Comparison of ENCODE assay signal across 19 cellular contexts in genomic region chr15:85871545-85871944, GRCh38.
DNase-seq lines count a peak whose midpoint lies in the region; ATAC-seq, FAIRE-seq and TF ChIP-seq lines count a peak whose summit lies in the region.
"Had no signal": no experiment of that assay in that cellular context is flagged by ENCODE, and none has a peak within 500 bp of the region (broad histone marks: within the 10 kb centered on the region; RNA-seq: fewer than 3 reads in every experiment).

No MANE protein-coding gene starts in this region.

- peaks cover 0 to 6% of the 10 kb centered on the region in 2 donors for H3K4me1 Mint-ChIP-seq in effector memory CD8-positive, alpha-beta T cell (ENCODE audit: low read depth in 2 of 2)

- peak overlapping the region in 1 of 2 donors; percentile 2 for H3K4me3 Mint-ChIP-seq in effector memory CD8-positive, alpha-beta T cell

- ATAC-seq in GM18861 (IDR thresholded peaks at IDR 0.05; ENCODE audit: unreplicated experiment) (peak; percentile 57), GM19372 (IDR thresholded peaks at IDR 0.05; ENCODE audit: low read depth, unreplicated experiment) (peak; percentile 78), HG03521 (IDR thresholded peaks at IDR 0.05; ENCODE audit: unreplicated experiment) (peak; percentile 66), HG03159 (IDR thresholded peaks at IDR 0.05; ENCODE audit: unreplicated experiment) (no peak)
- peak; percentile 33 for ATAC-seq in effector memory CD8-positive, alpha-beta T cell (replicated peaks)
- ATAC-seq: K562 had no signal

- H3K36me3 Mint-ChIP-seq in effector memory CD8-positive, alpha-beta T cell (ENCODE audit: insufficient read depth), result no peaks in the 10 kb centered on the region

- peaks cover 38 to 63% of the 10 kb centered on the region in 2 donors for H3K27me3 Mint-ChIP-seq in effector memory CD8-positive, alpha-beta T cell

- no peak for FAIRE-seq in D721Med (lab: Jason Lieb, UNC)
- FAIRE-seq: GM12892, GM19239, K562 had no signal

- H3K27ac Mint-ChIP-seq in effector memory CD8-positive, alpha-beta T cell, result peak overlapping the region in 1 of 2 donors; percentile 83

- no peak for DNase-seq in effector memory CD8-positive, alpha-beta T cell
- no peak for DNase-seq in activated CD4-positive, alpha-beta T cell treated with anti-CD3 and anti-CD28 coated beads for 4 hours
- no peak for DNase-seq in D721Med (ENCODE audit: insufficient read length, low spot score)
- DNase-seq: ACHN, AML-193, Caco-2, GOT3, NCI-H1417, NCI-H1930, NCI-H446, NCI-H69, SW 1271 had no signal

- no peaks in the 10 kb centered on the region for H3K9me3 Mint-ChIP-seq in effector memory CD8-positive, alpha-beta T cell

- no peak for TF ChIP-seq CTCF in D721Med (IDR thresholded peaks at IDR 0.05; ENCODE audit: insufficient read depth, missing control alignments)
